Comparison of ENCODE assay signal across 11 cellular contexts in the genomic region with DNA sequence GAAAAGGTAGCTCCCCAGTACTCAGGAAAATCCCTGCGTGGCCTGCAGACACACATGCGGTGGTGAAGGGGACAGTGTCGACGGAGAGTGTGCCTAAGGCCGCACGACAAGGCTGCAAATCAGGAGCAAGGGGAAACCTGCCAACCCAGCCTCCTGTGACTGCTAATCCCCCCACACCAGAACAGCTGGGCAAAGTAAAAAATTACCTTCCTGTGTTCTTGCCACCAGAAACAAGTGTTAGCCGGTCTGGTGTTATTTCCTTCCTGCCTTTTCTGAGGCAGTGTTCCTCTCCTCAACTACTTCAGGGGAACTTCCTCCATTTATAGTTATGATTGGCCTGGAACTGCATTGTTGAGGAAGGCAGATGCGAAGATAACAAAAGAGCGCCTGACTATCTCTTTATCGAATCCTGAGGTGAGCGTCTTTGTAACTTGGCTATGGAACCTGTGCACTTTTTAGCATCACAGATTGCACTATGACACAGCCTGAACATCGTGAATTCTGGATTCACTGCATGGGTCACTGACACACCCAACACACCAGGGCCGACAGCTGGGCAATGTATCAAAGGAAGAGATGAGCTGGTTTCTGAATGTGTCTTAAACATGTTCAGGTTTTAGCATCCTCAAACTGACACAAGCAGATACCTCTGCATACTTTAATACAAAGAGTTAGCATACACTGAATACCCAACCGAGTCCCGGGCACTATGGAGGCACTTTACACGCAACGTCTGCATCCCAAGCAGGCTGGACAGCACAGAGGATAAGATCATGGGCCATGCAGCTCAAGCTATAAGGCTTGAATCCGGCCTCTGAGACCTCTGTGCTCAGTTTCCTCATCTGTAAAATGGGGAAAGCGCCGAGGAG. TPM values are rescaled to one million over a fixed set of nuclear protein-coding genes. Genes with fewer than 3 reads are reported as not detected.
DNase-seq lines count a peak whose midpoint lies in the region; ATAC-seq, FAIRE-seq and TF ChIP-seq lines count a peak whose summit lies in the region.
"Had no signal": no experiment of that assay in that cellular context is flagged by ENCODE, and none has a peak within 500 bp of the region (broad histone marks: within the 10 kb centered on the region; RNA-seq: fewer than 3 reads in every experiment).

No MANE protein-coding gene starts in this region.

- H3F3A ChIP-seq in MM.1S (ENCODE audit: insufficient read depth, low read length) = no peaks in the 10 kb centered on the region

- no peak overlapping the region for H2AFZ ChIP-seq in MM.1S (ENCODE audit: low read length)

- H3K4me1 ChIP-seq in gastrocnemius medialis (peaks cover 38 to 52% of the 10 kb centered on the region in 2 donors), small intestine (ENCODE audit: control insufficient read depth in 2 of 2, insufficient read depth in 1 of 2, low read depth in 1 of 2, low read length in 1 of 2) (no peaks in the 10 kb centered on the region), MM.1S (ENCODE audit: low read length) (no peaks in the 10 kb centered on the region)

- no peak for TF ChIP-seq CTCF in activated CD8-positive, alpha-beta T cell treated with anti-CD3 and anti-CD28 coated beads for 36 hours (IDR thresholded peaks at IDR 0.05)
- no peak for TF ChIP-seq CTCF in gastrocnemius medialis (IDR thresholded peaks at IDR 0.05 in 4 of 5, conservative IDR thresholded peaks at IDR 0.05 in 1 of 5)
- no peak for TF ChIP-seq CTCF in MM.1S (IDR thresholded peaks at IDR 0.05; ENCODE audit: low read length)

- ATAC-seq in activated T-cell treated with anti-CD3 and anti-CD28 coated beads, Interleukin-2, amount 50 U/mL, for 4 hours = no peak
- ATAC-seq in HG02759 (IDR thresholded peaks at IDR 0.05; ENCODE audit: unreplicated experiment) = peak; percentile 37
- ATAC-seq in activated CD8-positive, alpha-beta T cell treated with anti-CD3 and anti-CD28 coated beads for 36 hours = peak; percentile 36
- ATAC-seq in gastrocnemius medialis = no peak

- no peaks in the 10 kb centered on the region for H3K9me2 ChIP-seq in MM.1S (replicated peaks; ENCODE audit: insufficient read depth, low read length)

- H3K27ac ChIP-seq in gastrocnemius medialis (peak overlapping the region; percentile 86 to 98 (median 96)), small intestine (ENCODE audit: low read depth in 1 of 2, low read length in 1 of 2) (peak overlapping the region in 1 of 2 donors; percentile 43), MM.1S (ENCODE audit: low read length) (no peak overlapping the region)

- H3K9ac ChIP-seq in MM.1S (ENCODE audit: low read length) = no peak overlapping the region

- no peak for DNase-seq in activated T-cell treated with anti-CD3 and anti-CD28 coated beads, Interleukin-2, amount 50 U/mL, for 24 hours
- no peak for DNase-seq in activated T-cell treated with anti-CD3 and anti-CD28 coated beads, Interleukin-2, amount 50 U/mL, for 4 hours
- DNase-seq in activated CD8-positive, alpha-beta T cell treated with anti-CD3 and anti-CD28 coated beads for 36 hours = no peak
- peak in 1 of 2 donors; percentile 14 for DNase-seq in gastrocnemius medialis
- DNase-seq in ACHN = no peak
- no peak for DNase-seq in small intestine
- DNase-seq in MM.1S = no peak
- DNase-seq: mesenchymal stem cell; NK-92 treated with Interleukin-12 subunit alpha and Interleukin-12 subunit beta, amount 100 ng/mL, for 24 hours had no signal

- intact Hi-C loops in activated CD8-positive, alpha-beta T cell treated with anti-CD3 and anti-CD28 coated beads for 36 hours (cut with micrococcal nuclease) = no loop called here
- intact Hi-C loops in gastrocnemius medialis (cut with DNase I; ENCODE audit: low total_unique reads) = no loop called here

- H3K27me3 ChIP-seq in gastrocnemius medialis (no peaks in the 10 kb centered on the region), small intestine (ENCODE audit: control insufficient read depth in 2 of 2, insufficient read depth in 2 of 2, low read length in 2 of 2) (no peaks in the 10 kb centered on the region), MM.1S (replicated peaks; ENCODE audit: insufficient read depth, low read length) (no peaks in the 10 kb centered on the region)
- H3K27me3 ChIP-seq: ascending aorta had no signal

- H3K4me3 Mint-ChIP-seq in activated T-cell treated with anti-CD3 and anti-CD28 coated beads, Interleukin-2, amount 50 U/mL, for 24 hours = no peak overlapping the region
- H3K4me3 Mint-ChIP-seq in activated T-cell treated with anti-CD3 and anti-CD28 coated beads, Interleukin-2, amount 50 U/mL, for 4 hours = no peak overlapping the region
- no peak overlapping the region for H3K4me3 Mint-ChIP-seq in activated CD8-positive, alpha-beta T cell treated with anti-CD3 and anti-CD28 coated beads for 36 hours

- peaks cover 95% of the 10 kb centered on the region for H3K36me3 Mint-ChIP-seq in activated T-cell treated with anti-CD3 and anti-CD28 coated beads, Interleukin-2, amount 50 U/mL, for 24 hours (ENCODE audit: low read depth)
- H3K36me3 Mint-ChIP-seq in activated T-cell treated with anti-CD3 and anti-CD28 coated beads, Interleukin-2, amount 50 U/mL, for 4 hours (ENCODE audit: insufficient read depth) = peaks cover 55% of the 10 kb centered on the region
- H3K36me3 Mint-ChIP-seq in activated CD8-positive, alpha-beta T cell treated with anti-CD3 and anti-CD28 coated beads for 36 hours (ENCODE audit: low read depth) = peaks cover 62% of the 10 kb centered on the region

- no peak for TF ChIP-seq POLR2A in gastrocnemius medialis (IDR thresholded peaks at IDR 0.05)

- H4K20me1 ChIP-seq in MM.1S (ENCODE audit: insufficient read depth, low read length) = no peaks in the 10 kb centered on the region

- peaks cover 43% of the 10 kb centered on the region for H3K4me1 Mint-ChIP-seq in activated T-cell treated with anti-CD3 and anti-CD28 coated beads, Interleukin-2, amount 50 U/mL, for 24 hours (ENCODE audit: low read depth)
- H3K4me1 Mint-ChIP-seq in activated T-cell treated with anti-CD3 and anti-CD28 coated beads, Interleukin-2, amount 50 U/mL, for 4 hours (ENCODE audit: low read depth) = peaks cover 47% of the 10 kb centered on the region
- H3K4me1 Mint-ChIP-seq in activated CD8-positive, alpha-beta T cell treated with anti-CD3 and anti-CD28 coated beads for 36 hours (ENCODE audit: low read depth) = peaks cover 43% of the 10 kb centered on the region

- POLR2A ChIA-PET in activated CD8-positive, alpha-beta T cell treated with anti-CD3 and anti-CD28 coated beads for 36 hours (lab: Charles Lee) = interaction anchor here (1.1 kb wide), 1 partner anchor 27 kb away, joined by 4 read pairs; no protein-coding TSS in a partner anchor

- WGBS in small intestine, 3 donors = 68 to 79% (median 79%) methylated on average over 20 of the region's 20 CpGs

- H3K4me3 ChIP-seq in gastrocnemius medialis (no peak overlapping the region), small intestine (ENCODE audit: low read depth in 1 of 2, low read length in 2 of 2) (no peak overlapping the region), MM.1S (ENCODE audit: low read length) (no peak overlapping the region)
- H3K4me3 ChIP-seq: ascending aorta had no signal

- no peaks in the 10 kb centered on the region for H3K79me2 ChIP-seq in MM.1S (ENCODE audit: low read length)

- no peak for FAIRE-seq in small intestine (lab: Jason Lieb, UNC)

- in situ Hi-C loops in gastrocnemius medialis (cut with MboI; ENCODE audit: low sequenced_read_pairs in 4 of 4) (no loop called here), ACHN (cut with HindIII; ENCODE audit: low pct_ligation_motif_present, low pct_unique_long_range_greater_than_20kb, low sequenced_read_pairs) (no loop called here)

- H3K9me3 ChIP-seq in gastrocnemius medialis (no peaks in the 10 kb centered on the region), small intestine (ENCODE audit: control insufficient read depth, low read depth) (no peaks in the 10 kb centered on the region), MM.1S (replicated peaks; ENCODE audit: insufficient read depth, low read length) (no peaks in the 10 kb centered on the region)
- H3K9me3 ChIP-seq: ascending aorta had no signal

- no peak overlapping the region for H3K4me2 ChIP-seq in MM.1S (ENCODE audit: low read depth, low read length)

- no peaks in the 10 kb centered on the region for H3K9me3 Mint-ChIP-seq in activated T-cell treated with anti-CD3 and anti-CD28 coated beads, Interleukin-2, amount 50 U/mL, for 24 hours
- H3K9me3 Mint-ChIP-seq in activated T-cell treated with anti-CD3 and anti-CD28 coated beads, Interleukin-2, amount 50 U/mL, for 4 hours = no peaks in the 10 kb centered on the region
- no peaks in the 10 kb centered on the region for H3K9me3 Mint-ChIP-seq in activated CD8-positive, alpha-beta T cell treated with anti-CD3 and anti-CD28 coated beads for 36 hours

- peak overlapping the region; percentile 8 for H3K27ac Mint-ChIP-seq in activated T-cell treated with anti-CD3 and anti-CD28 coated beads, Interleukin-2, amount 50 U/mL, for 24 hours
- peak overlapping the region; percentile 72 for H3K27ac Mint-ChIP-seq in activated CD8-positive, alpha-beta T cell treated with anti-CD3 and anti-CD28 coated beads for 36 hours

- CTCF ChIA-PET in activated CD8-positive, alpha-beta T cell treated with anti-CD3 and anti-CD28 coated beads for 36 hours (lab: Charles Lee) = no interaction called here

- H3K36me3 ChIP-seq in gastrocnemius medialis (peaks cover 0 to 66% of the 10 kb centered on the region in 2 donors), small intestine (ENCODE audit: control insufficient read depth in 2 of 2, insufficient read depth in 2 of 2, low read length in 2 of 2) (peaks cover 12 to 19% of the 10 kb centered on the region in 2 donors), MM.1S (replicated peaks; ENCODE audit: insufficient read depth, low read length) (no peaks in the 10 kb centered on the region)

- H3K27me3 Mint-ChIP-seq in activated T-cell treated with anti-CD3 and anti-CD28 coated beads, Interleukin-2, amount 50 U/mL, for 24 hours = no peaks in the 10 kb centered on the region
- H3K27me3 Mint-ChIP-seq in activated T-cell treated with anti-CD3 and anti-CD28 coated beads, Interleukin-2, amount 50 U/mL, for 4 hours (ENCODE audit: low read depth) = no peaks in the 10 kb centered on the region
- no peaks in the 10 kb centered on the region for H3K27me3 Mint-ChIP-seq in activated CD8-positive, alpha-beta T cell treated with anti-CD3 and anti-CD28 coated beads for 36 hours

RNA-seq across cellular contexts. Expression of a gene that starts 28.9 kb away (rescaled TPM):
- 10 to 100 TPM; 15.8 to 19.8 (median 18.6) TPM for total RNA-seq in activated T-cell treated with anti-CD3 and anti-CD28 coated beads, Interleukin-2, amount 50 U/mL, for 4 hours
- 10 to 100 TPM; 26.4 to 26.8 TPM for total RNA-seq in activated CD8-positive, alpha-beta T cell treated with anti-CD3 and anti-CD28 coated beads for 36 hours
- total RNA-seq in gastrocnemius medialis = 100 to 1,000 TPM in 1 of 4 donors, 10 to 100 TPM in 3; 59.8 to 122 (median 79.1) TPM
- 10 to 100 TPM in 1 of 3 donors, 1 to 10 TPM in 2; 6.5 to 10.2 (median 6.8) TPM for polyA plus RNA-seq in small intestine

RNA-seq across cellular contexts. Expression of a gene that starts 58.4 kb away (rescaled TPM):
- under 1 TPM; 0.08 to 0.18 (median 0.15) TPM for total RNA-seq in activated T-cell treated with anti-CD3 and anti-CD28 coated beads, Interleukin-2, amount 50 U/mL, for 4 hours
- total RNA-seq in activated CD8-positive, alpha-beta T cell treated with anti-CD3 and anti-CD28 coated beads for 36 hours = under 1 TPM; 0.32 to 0.49 TPM
- total RNA-seq in gastrocnemius medialis = 1 to 10 TPM; 1.0 to 4.9 (median 3.0) TPM
- under 1 TPM in 1 of 3 donors, not detected in 2; 0.67 TPM for polyA plus RNA-seq in small intestine

Comparison
In these comparisons a context has a peak if more than half of its experiments do, and no peak if none do; other contexts are left out.
1. ATAC-seq: peak in HG02759 (single experiment) and activated CD8-positive, alpha-beta T cell treated with anti-CD3 and anti-CD28 coated beads for 36 hours (single experiment); none in activated T-cell treated with anti-CD3 and anti-CD28 coated beads, Interleukin-2, amount 50 U/mL, for 4 hours (0 of 2) and gastrocnemius medialis (0 of 2).